Comparison of ENCODE assay signal across 1 cellular context in the genomic region with DNA sequence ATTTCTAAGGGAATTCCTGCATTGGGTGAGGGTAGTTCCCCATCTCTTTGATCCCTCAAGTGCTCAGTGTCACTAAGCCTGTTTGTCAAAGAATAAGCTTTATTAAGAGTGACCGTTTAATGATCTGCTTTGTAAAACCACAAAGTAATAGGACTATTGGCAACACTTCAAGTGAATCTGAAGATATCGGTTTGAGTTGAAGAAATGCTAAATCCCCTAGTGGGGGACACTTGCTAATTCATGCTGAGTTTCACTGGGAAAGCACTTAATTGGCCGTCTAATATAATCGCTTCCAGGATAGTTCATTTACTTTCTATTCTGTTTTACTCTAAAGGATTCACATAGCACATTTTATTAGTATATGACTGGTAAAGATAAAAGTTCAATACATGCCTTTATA.
TF ChIP-seq lines count a peak whose summit lies in the region.

No MANE protein-coding gene starts in this region.

TF ChIP-seq in SK-N-SH, 30 proteins besides CTCF, POLR2A, EP300 and RAD21 (continued from another document):
- TF ChIP-seq YY1 (IDR thresholded peaks at IDR 0.05; ENCODE audit: low read depth) (no peak), TEAD4 (IDR thresholded peaks at IDR 0.05; ENCODE audit: borderline replicate concordance, insufficient read depth) (no peak), SMC3 (IDR thresholded peaks at IDR 0.05; ENCODE audit: low read depth, low read length) (no peak), SIN3A (IDR thresholded peaks at IDR 0.05; ENCODE audit: borderline replicate concordance, low read depth, low read length) (no peak)
